Comparison of ENCODE assay signal across 1 cellular context in genomic region chr6:70375882-70376281, GRCh38.
TF ChIP-seq lines count a peak whose summit lies in the region.

No MANE protein-coding gene starts in this region.

TF ChIP-seq in K562, 482 proteins besides CTCF, POLR2A, EP300 and RAD21 (continued from another document):
- TF ChIP-seq ZBTB33 (CRISPR knock-in tag; IDR thresholded peaks at IDR 0.05) (peak; percentile 40; the same call in 1 of the 2 replicates), NFE2 (IDR thresholded peaks at IDR 0.05; ENCODE audit: low read depth) (0 out of 2 replicates have a peak, but pooled peaks have one; percentile 11), ZBTB40 (IDR thresholded peaks at IDR 0.05) (peak; percentile 20; the same call in 1 of the 2 replicates), ZBTB40 (CRISPR knock-in tag; IDR thresholded peaks at IDR 0.05) (no peak), MTA1 (IDR thresholded peaks at IDR 0.05; ENCODE audit: borderline replicate concordance) (peak; percentile 59; the same call in 1 of the 2 replicates), KLF16 (IDR thresholded peaks at IDR 0.05) (0 out of 2 replicates have a peak, but pooled peaks have one; percentile 7), DMBX1 (CRISPR knock-in tag; IDR thresholded peaks at IDR 0.05; ENCODE audit: borderline replicate concordance) (no peak), SMARCA4 (IDR thresholded peaks at IDR 0.05) (0 out of 2 replicates have a peak, but pooled peaks have one; percentile 21), GABPA (tag; conservative IDR thresholded peaks at IDR 0.05; ENCODE audit: low read depth) (no peak), ZNF766 (CRISPR knock-in tag; conservative IDR thresholded peaks at IDR 0.05) (no peak), CHAMP1 (IDR thresholded peaks at IDR 0.05) (no peak), CXXC5 (CRISPR knock-in tag; IDR thresholded peaks at IDR 0.05) (peak; percentile 51)
